Comparison of ENCODE assay signal across 23 cellular contexts in the genomic region with DNA sequence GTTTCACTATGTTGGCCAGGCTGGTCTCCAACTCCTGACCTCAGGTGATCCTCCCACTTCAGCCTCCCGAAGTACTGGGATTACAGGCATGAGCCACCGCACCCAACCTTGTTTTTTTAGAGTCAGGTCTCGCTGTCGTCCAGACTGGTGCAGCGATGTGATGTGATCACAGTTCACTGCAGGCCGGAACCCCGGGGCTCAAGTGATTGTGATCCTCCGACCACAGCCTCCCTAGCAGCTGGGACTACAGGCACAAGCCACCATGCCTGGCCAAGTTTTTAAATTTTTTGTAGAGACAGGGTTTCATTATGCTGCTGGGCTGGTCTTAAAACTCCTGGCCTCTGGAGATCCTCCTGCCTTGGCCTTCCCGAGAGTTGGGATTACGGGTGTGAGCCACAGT.
"Had no signal": no experiment of that assay in that cellular context is flagged by ENCODE, and none has a peak within 500 bp of the region (broad histone marks: within the 10 kb centered on the region; RNA-seq: fewer than 3 reads in every experiment).

No MANE protein-coding gene starts in this region.

- H3K27me3 Mint-ChIP-seq: activated CD4-positive, alpha-beta T cell treated with anti-CD3 and anti-CD28 coated beads, Interleukin-2, amount 10 ng/mL, durations not matched to agents 7 days and 5 days; activated T-cell treated with anti-CD3 and anti-CD28 coated beads, Interleukin-2, amount 50 U/mL, for 24 hours; naive thymus-derived CD4-positive, alpha-beta T cell had no signal

- H3K4me3 Mint-ChIP-seq: activated CD4-positive, alpha-beta T cell treated with anti-CD3 and anti-CD28 coated beads, Interleukin-2, amount 10 ng/mL, durations not matched to agents 7 days and 5 days; activated CD8-positive, alpha-beta T cell treated with anti-CD3 and anti-CD28 coated beads, Interleukin-2, amount 10 ng/mL, durations not matched to agents 7 days and 5 days; activated naive CD4-positive, alpha-beta T cell treated with anti-CD3 and anti-CD28 coated beads for 36 hours; activated T-cell treated with anti-CD3 and anti-CD28 coated beads, Interleukin-2, amount 50 U/mL, for 24 hours; immature natural killer cell; naive thymus-derived CD4-positive, alpha-beta T cell had no signal

- H3K36me3 ChIP-seq: ovary had no signal

- H3K4me1 ChIP-seq: right lobe of liver, upper lobe of right lung had no signal

- H3K9me3 Mint-ChIP-seq: activated CD4-positive, alpha-beta T cell treated with anti-CD3 and anti-CD28 coated beads, Interleukin-2, amount 10 ng/mL, durations not matched to agents 7 days and 5 days; activated naive CD4-positive, alpha-beta T cell treated with anti-CD3 and anti-CD28 coated beads for 36 hours; activated T-cell treated with anti-CD3 and anti-CD28 coated beads, Interleukin-2, amount 50 U/mL, for 24 hours; immature natural killer cell; naive thymus-derived CD4-positive, alpha-beta T cell had no signal

- H3K27ac Mint-ChIP-seq: activated CD4-positive, alpha-beta T cell treated with anti-CD3 and anti-CD28 coated beads, Interleukin-2, amount 10 ng/mL, durations not matched to agents 7 days and 5 days; activated CD8-positive, alpha-beta T cell treated with anti-CD3 and anti-CD28 coated beads, Interleukin-2, amount 10 ng/mL, durations not matched to agents 7 days and 5 days; activated naive CD4-positive, alpha-beta T cell treated with anti-CD3 and anti-CD28 coated beads for 36 hours; activated T-cell treated with anti-CD3 and anti-CD28 coated beads, Interleukin-2, amount 50 U/mL, for 24 hours; naive thymus-derived CD4-positive, alpha-beta T cell had no signal

- H3K27ac ChIP-seq: ovary, right lobe of liver, upper lobe of right lung had no signal

- H3K9me3 ChIP-seq: ascending aorta, gastrocnemius medialis, heart right ventricle, mucosa of descending colon, ovary, right lobe of liver, thoracic aorta, upper lobe of right lung had no signal

- DNase-seq: activated CD4-positive, alpha-beta T cell treated with anti-CD3 and anti-CD28 coated beads, Interleukin-2, amount 10 ng/mL, durations not matched to agents 7 days and 5 days; activated CD8-positive, alpha-beta T cell treated with anti-CD3 and anti-CD28 coated beads, Interleukin-2, amount 10 ng/mL, durations not matched to agents 7 days and 5 days; activated naive CD4-positive, alpha-beta T cell treated with anti-CD3 and anti-CD28 coated beads for 36 hours; activated T-cell treated with anti-CD3 and anti-CD28 coated beads, Interleukin-2, amount 50 U/mL, for 24 hours; cortex of kidney; effector CD4-positive, alpha-beta T cell; gastrocnemius medialis; heart right ventricle; immature natural killer cell; kidney glomerular epithelial cell; mesenchymal stem cell; mucosa of descending colon; naive thymus-derived CD4-positive, alpha-beta T cell; ovary; right lobe of liver; small intestine; stimulated activated CD4-positive, alpha-beta T cell treated with anti-CD3 and anti-CD28 coated beads, Interleukin-15, amount 100 ng/mL, for 24 hours; stimulated activated CD4-positive, alpha-beta T cell treated with anti-CD3 and anti-CD28 coated beads, Interleukin-2, amount 100 ng/mL, for 48 hours; upper lobe of right lung had no signal

- H3K27me3 ChIP-seq: ascending aorta, gastrocnemius medialis, heart right ventricle, ovary, right lobe of liver, upper lobe of right lung had no signal

- H3K4me3 ChIP-seq: ascending aorta, gastrocnemius medialis, heart right ventricle, mucosa of descending colon, ovary, right lobe of liver, thoracic aorta, upper lobe of right lung had no signal

- ATAC-seq: activated CD4-positive, CD25-positive, alpha-beta regulatory T cell treated with anti-CD3 and anti-CD28 coated beads, Interleukin-2, amount 50 U/mL, for 24 hours; activated CD8-positive, alpha-beta T cell treated with anti-CD3 and anti-CD28 coated beads, Interleukin-2, amount 10 ng/mL, durations not matched to agents 7 days and 5 days; esophagus mucosa; gastrocnemius medialis; naive thymus-derived CD4-positive, alpha-beta T cell; upper lobe of right lung had no signal

- H3K4me1 Mint-ChIP-seq: activated CD4-positive, alpha-beta T cell treated with anti-CD3 and anti-CD28 coated beads, Interleukin-2, amount 10 ng/mL, durations not matched to agents 7 days and 5 days; immature natural killer cell had no signal
